Comparison of ENCODE assay signal across 7 cellular contexts in genomic region chr9:130825051-130825651, GRCh38. TPM values are rescaled to one million over a fixed set of nuclear protein-coding genes. Genes with fewer than 3 reads are reported as not detected.
DNase-seq lines count a peak whose midpoint lies in the region; ATAC-seq and TF ChIP-seq lines count a peak whose summit lies in the region.

No MANE protein-coding gene starts in this region.

- peaks cover 14% of the 10 kb centered on the region for H3K9me1 ChIP-seq in IMR-90 (ENCODE audit: insufficient read depth, low read length)

- no TSS peak for BruUV-seq in IMR-90 (replicated peaks; lab: Mats Ljungman, UMichigan)

- intact Hi-C loops in IMR-90 (cut with micrococcal nuclease) = no loop called here

- dilution Hi-C loops in IMR-90 (cut with HindIII; ENCODE audit: low sequenced_read_pairs, unreplicated experiment) = no loop called here

- H2BK15ac ChIP-seq in IMR-90 (ENCODE audit: low read depth, low read length) = peak overlapping the region; percentile 88; the same call in 1 of the 3 replicates

- DNase-seq in IMR-90 (peak; percentile 84), stromal cell of bone marrow (ENCODE audit: low read depth) (peak; percentile 71), GF-D8 (lab: John Stamatoyannopoulos, UW) (no peak), GOT3 (lab: John Stamatoyannopoulos, UW) (no peak)

- in situ Hi-C loops in IMR-90 (cut with MboI; ENCODE audit: low sequenced_read_pairs) = no loop called here

- peak overlapping the region; percentile 93 for H3K4me2 ChIP-seq in IMR-90 (ENCODE audit: low read depth, low read length)

- H3K79me1 ChIP-seq in IMR-90 (ENCODE audit: low read depth in 1 of 2, low read length in 2 of 2) = peaks cover 22 to 48% of the 10 kb centered on the region in 2 experiments

- H3K4me1 ChIP-seq in IMR-90 (ENCODE audit: control insufficient read depth, insufficient read depth, low read length) (peaks cover 15% of the 10 kb centered on the region), iPS-18a (ENCODE audit: control insufficient read depth, low read depth, low read length) (peaks cover 38% of the 10 kb centered on the region)

- peak overlapping the region; percentile 72; the same call in 1 of the 2 replicates for H2BK20ac ChIP-seq in IMR-90 (ENCODE audit: low read depth, low read length)

- H4K8ac ChIP-seq in IMR-90 (ENCODE audit: low read depth in 2 of 2, low read length in 2 of 2) = peak overlapping the region; percentile 26 to 82; a peak in 3 of 4 replicates

- peak overlapping the region; percentile 70 for H3K18ac ChIP-seq in IMR-90 (ENCODE audit: low read depth, low read length)

- ATAC-seq in IMR-90 (ENCODE audit: low read depth) (peak; percentile 97), GM21360 (IDR thresholded peaks at IDR 0.05; ENCODE audit: unreplicated experiment) (no peak)

- H3K23ac ChIP-seq in IMR-90 (ENCODE audit: low read depth, low read length) = peak overlapping the region; percentile 86; the same call in 1 of the 2 replicates

- peak overlapping the region; percentile 62; the same call in 1 of the 2 replicates for H4K5ac ChIP-seq in IMR-90 (ENCODE audit: low read depth, low read length)

- H3K27me3 ChIP-seq in IMR-90 (ENCODE audit: control insufficient read depth, insufficient read depth, low read length) (no peaks in the 10 kb centered on the region), iPS-18a (ENCODE audit: control insufficient read depth, insufficient read depth, low read length) (no peaks in the 10 kb centered on the region)

- H3K36me3 ChIP-seq in IMR-90 (ENCODE audit: control insufficient read depth, insufficient read depth, low read length) = no peaks in the 10 kb centered on the region
- H3K36me3 ChIP-seq in iPS-18a (ENCODE audit: control insufficient read depth, low read depth, low read length) = no peaks in the 10 kb centered on the region

- peak overlapping the region; percentile 84 for H3K14ac ChIP-seq in IMR-90 (replicated peaks; ENCODE audit: low read depth, low read length)

- H3K9me3 ChIP-seq in IMR-90 (ENCODE audit: control insufficient read depth, insufficient read depth, low read length) (no peaks in the 10 kb centered on the region), iPS-18a (ENCODE audit: control insufficient read depth, low read depth, low read length) (no peaks in the 10 kb centered on the region)

- H3K9ac ChIP-seq in IMR-90 (ENCODE audit: low read depth, low read length) = peak overlapping the region; percentile 71; the same call in 1 of the 2 replicates
- peak overlapping the region; percentile 41 for H3K9ac ChIP-seq in iPS-18a (ENCODE audit: low read length)

- no peak for TF ChIP-seq CTCF in IMR-90 (conservative IDR thresholded peaks at IDR 0.05; ENCODE audit: low read depth, low read length)
- no peak for TF ChIP-seq CTCF in WI38 (IDR thresholded peaks at IDR 0.05; ENCODE audit: low read depth, low read length)

- H3K27ac ChIP-seq in IMR-90 (ENCODE audit: insufficient read depth, low read length) (peak overlapping the region; percentile 96; the same call in 1 of the 2 replicates), iPS-18a (ENCODE audit: low read length) (peak overlapping the region; percentile 79)

- WGBS in IMR-90 (ENCODE audit: extremely low coverage in 2 of 2, insufficient read length in 1 of 2), 2 experiments = no CpG with 5 or more reads among the region's 1 CpG

- H2AK9ac ChIP-seq in IMR-90 (replicated peaks; ENCODE audit: low read depth, low read length, poor library complexity) = peak overlapping the region; percentile 12

- H2BK5ac ChIP-seq in IMR-90 (ENCODE audit: low read depth, low read length, poor library complexity, severe bottlenecking) = peak overlapping the region; percentile 93

- POLR2A ChIA-PET in IMR-90 (lab: Charles Lee; ENCODE audit: unreplicated experiment) = no interaction called here

- H2AFZ ChIP-seq in IMR-90 (replicated peaks; ENCODE audit: low read length, poor library complexity) = no peak overlapping the region

- no peak for TF ChIP-seq POLR2A in IMR-90 (IDR thresholded peaks at IDR 0.05; ENCODE audit: low read depth, low read length)

- no peak overlapping the region for H3K4me3 ChIP-seq in IMR-90 (ENCODE audit: insufficient read depth, low read depth, low read length)
- peak overlapping the region; percentile 34 for H3K4me3 ChIP-seq in WI38 (ENCODE audit: low read depth, low read length)
- H3K4me3 ChIP-seq in iPS-18a (ENCODE audit: low read length) = peak overlapping the region; percentile 39

- H3K56ac ChIP-seq in IMR-90 (ENCODE audit: extremely low read depth, insufficient read depth, low read length) = peak overlapping the region; percentile 85

- H3K4ac ChIP-seq in IMR-90 (ENCODE audit: low read depth, low read length) = peak overlapping the region; percentile 89

- H4K20me1 ChIP-seq in IMR-90 (ENCODE audit: insufficient read depth, low read length) = 0 out of 2 replicates have a peak, but pooled peaks cover 3% of the 10 kb centered on the region

- H2AK5ac ChIP-seq in IMR-90 (ENCODE audit: low read depth, low read length) = 0 out of 2 replicates have a peak overlapping the region, but pooled peaks have one; percentile 16

- CTCF ChIA-PET in IMR-90 (lab: Yijun Ruan, JAX) = interaction anchor here (0.9 to 1.6 kb wide), 3 partner anchors 10 to 124 kb away, joined by 3 to 5 read pairs (median 3); partner anchors contain the start of gene ABL1

- TF ChIP-seq RAD21 in IMR-90 (IDR thresholded peaks at IDR 0.05; ENCODE audit: low read length) = no peak

- H2BK120ac ChIP-seq in IMR-90 (ENCODE audit: low read depth, low read length) = peak overlapping the region; percentile 62

- peak overlapping the region; percentile 81 for H4K91ac ChIP-seq in IMR-90 (ENCODE audit: insufficient read depth, low read depth, low read length)

TF ChIP-seq in IMR-90, 13 proteins besides CTCF, POLR2A, EP300 and RAD21:
- TF ChIP-seq MAFK (IDR thresholded peaks at IDR 0.05; ENCODE audit: low read depth, low read length) = peak; percentile 51
- peak; percentile 33; the same call in 1 of the 2 replicates for TF ChIP-seq BHLHE40 (IDR thresholded peaks at IDR 0.05; ENCODE audit: low read depth, low read length)
- TF ChIP-seq MAZ (IDR thresholded peaks at IDR 0.05; ENCODE audit: borderline replicate concordance, low read depth, low read length) = peak; percentile 78
- TF ChIP-seq RCOR1 (IDR thresholded peaks at IDR 0.05; ENCODE audit: insufficient replicate concordance, low read length) = no peak

RNA-seq across cellular contexts. Expression of gene ABL1, which starts 9.9 kb away (rescaled TPM):
- total RNA-seq in IMR-90 (2012; rRNA removed) = 31.9 and 33.7 TPM in 2 replicates
- 49.1 and 50.7 TPM in 2 replicates for polyA plus RNA-seq in IMR-90 (2012; rRNA removed)
- 35.4 and 41.3 TPM in 2 replicates for polyA plus RNA-seq in IMR-90 (2012; cell fraction: cytosol; rRNA removed)
- 61.9 and 74.7 TPM in 2 replicates for polyA plus RNA-seq in IMR-90 (2012; cell fraction: nucleus; rRNA removed; ENCODE audit: low replicate concordance)

Comparison
In these comparisons a context has a peak if more than half of its experiments do, and no peak if none do; other contexts are left out.
1. DNase-seq: peak in IMR-90 (single experiment) and stromal cell of bone marrow (single experiment); none in GF-D8 (single experiment) and GOT3 (single experiment).